Comparison of ENCODE assay signal across 8 cellular contexts in the genomic region with DNA sequence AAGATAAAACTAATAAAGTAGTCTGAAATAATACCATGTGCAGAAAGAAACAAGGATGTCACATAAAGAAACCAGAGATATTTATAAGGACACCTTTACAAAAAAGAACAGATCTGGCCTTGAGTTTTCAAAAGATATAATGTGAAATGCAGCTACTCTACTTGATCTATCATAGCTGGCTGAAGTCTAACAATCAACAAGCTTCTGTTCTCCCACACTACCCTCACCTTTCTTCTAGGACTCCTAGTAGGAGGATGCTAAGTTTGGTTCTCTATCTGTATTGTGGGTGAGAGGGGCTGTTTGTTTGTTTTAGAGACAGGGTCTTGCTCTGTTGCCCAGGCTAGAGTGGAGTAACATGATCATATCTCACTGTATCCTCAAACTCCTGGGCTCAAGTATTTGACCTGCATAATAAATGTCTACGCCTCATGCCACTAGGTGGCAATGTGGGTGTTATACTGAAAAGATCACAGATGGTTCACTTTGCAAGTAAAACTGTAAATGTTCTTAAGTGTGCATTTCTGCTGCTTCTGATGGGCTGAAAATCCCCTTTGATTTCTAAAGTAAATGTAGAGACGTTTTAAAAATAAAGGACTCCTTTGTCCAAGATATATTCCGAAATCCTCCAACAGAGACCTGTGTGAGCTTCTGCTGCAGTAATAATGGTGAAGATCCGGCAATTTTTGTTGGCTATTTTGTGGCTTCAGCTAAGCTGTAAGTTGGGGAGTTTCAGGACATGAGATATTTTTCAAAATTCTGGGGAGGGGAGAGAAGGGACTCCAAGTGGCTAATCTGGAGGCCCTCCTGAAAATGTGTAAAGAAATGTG.
DNase-seq lines count a peak whose midpoint lies in the region; ATAC-seq, FAIRE-seq and TF ChIP-seq lines count a peak whose summit lies in the region.

No MANE protein-coding gene starts in this region.

- DNase-seq in activated CD4-positive, alpha-beta T cell treated with anti-CD3 and anti-CD28 coated beads for 48 hours, result peak; percentile 2
- no peak for DNase-seq in activated CD4-positive, alpha-beta T cell treated with anti-CD3 and anti-CD28 coated beads, Interleukin-2, amount 50 U/mL, for 48 hours
- peak; percentile 13 for DNase-seq in RCC 7860 (ENCODE audit: low spot score)
- peak in 37 of 61 donors; percentile 1 to 81 (median 18) for DNase-seq in caudate nucleus (lab: John Stamatoyannopoulos, UW)
- peak; percentile 32 for DNase-seq in kidney epithelial cell (ENCODE audit: low read depth)
- DNase-seq in tibial artery, result peak; percentile 68 to 70

- H3K4me1 ChIP-seq in tibial artery, result no peaks in the 10 kb centered on the region

- intact Hi-C loops in tibial artery (cut with DNase I; ENCODE audit: low total_unique reads), result loop anchor here (5.0 kb wide), 1 partner anchor 63 kb away; no protein-coding TSS in a partner anchor

- no peak for FAIRE-seq in RCC 7860 (lab: Jason Lieb, UNC)

- ATAC-seq in HG03439 (IDR thresholded peaks at IDR 0.05; ENCODE audit: unreplicated experiment) (peak; percentile 76), GM21786 (IDR thresholded peaks at IDR 0.05; ENCODE audit: unreplicated experiment) (no peak)

- H3K9me3 ChIP-seq in tibial artery, result no peaks in the 10 kb centered on the region

- TF ChIP-seq CTCF in kidney epithelial cell (IDR thresholded peaks at IDR 0.05; ENCODE audit: insufficient read depth, low read length, poor library complexity, severe bottlenecking) (peak; percentile 67), tibial artery (IDR thresholded peaks at IDR 0.05) (peak; percentile 64 to 67)

- no peaks in the 10 kb centered on the region for H3K27me3 ChIP-seq in kidney epithelial cell (ENCODE audit: control insufficient read depth, insufficient read depth, low read length)
- no peaks in the 10 kb centered on the region for H3K27me3 ChIP-seq in tibial artery

- H3K4me3 ChIP-seq in kidney epithelial cell (ENCODE audit: low read depth, low read length), result no peak overlapping the region
- no peak overlapping the region for H3K4me3 ChIP-seq in tibial artery

- H3K27ac ChIP-seq in caudate nucleus (ENCODE audit: low read depth, low read length) (no peak overlapping the region), tibial artery (no peak overlapping the region)

- H3K36me3 ChIP-seq in kidney epithelial cell (ENCODE audit: control insufficient read depth, insufficient read depth, low read length), result no peaks in the 10 kb centered on the region
- no peaks in the 10 kb centered on the region for H3K36me3 ChIP-seq in tibial artery

Comparison
In these comparisons a context has a peak if more than half of its experiments do, and no peak if none do; other contexts are left out.
1. DNase-seq: peak in activated CD4-positive, alpha-beta T cell treated with anti-CD3 and anti-CD28 coated beads for 48 hours (single experiment), RCC 7860 (single experiment), caudate nucleus (37 of 61), kidney epithelial cell (single experiment) and tibial artery (2 of 2); none in activated CD4-positive, alpha-beta T cell treated with anti-CD3 and anti-CD28 coated beads, Interleukin-2, amount 50 U/mL, for 48 hours (0 of 2).